Comparison of ENCODE assay signal across 8 cellular contexts in genomic region chr10:74081192-74081803, GRCh38.
A peak's percentile ranks its signal among the peaks of the same experiment; 100 is the strongest.
DNase-seq lines count a peak whose midpoint lies in the region; ATAC-seq and TF ChIP-seq lines count a peak whose summit lies in the region.

No MANE protein-coding gene starts in this region.

- BruUV-seq in HCT116 (replicated peaks; lab: Mats Ljungman, UMichigan) (no TSS peak), OCI-LY7 (replicated peaks; lab: Mats Ljungman, UMichigan) (no TSS peak)

- no peaks in the 10 kb centered on the region for H3K27me3 Mint-ChIP-seq in CD8-positive, alpha-beta T cell (ENCODE audit: low read depth)
- no peaks in the 10 kb centered on the region for H3K27me3 Mint-ChIP-seq in activated naive CD8-positive, alpha-beta T cell treated with anti-CD3 and anti-CD28 coated beads for 36 hours

- CTCF ChIA-PET in CD8-positive, alpha-beta T cell (lab: Charles Lee), result interaction anchor here (0.7 to 7.4 kb wide), 26 partner anchors 9 to 235 kb away, joined by 3 to 69 read pairs (median 6); no protein-coding TSS in a partner anchor
- CTCF ChIA-PET in HCT116 (lab: Charles Lee) (interaction anchor here (0.6 to 6.5 kb wide), 10 partner anchors 10 to 218 kb away, joined by 3 to 61 read pairs (median 3); no protein-coding TSS in a partner anchor), OCI-LY7 (lab: Charles Lee; ENCODE audit: unreplicated experiment) (interaction anchor here (0.6 to 1.4 kb wide), 7 partner anchors 19 to 195 kb away, joined by 3 to 5 read pairs (median 3); no protein-coding TSS in a partner anchor)

- no peaks in the 10 kb centered on the region for H3K9me3 ChIP-seq in CD8-positive, alpha-beta T cell (ENCODE audit: low read length)
- no peaks in the 10 kb centered on the region for H3K9me3 ChIP-seq in HCT116 (ENCODE audit: control insufficient read depth in 1 of 2, insufficient read depth in 1 of 2, low read depth in 1 of 2, low read length in 2 of 2)
- no peaks in the 10 kb centered on the region for H3K9me3 ChIP-seq in OCI-LY7 (ENCODE audit: low read length)
- no peaks in the 10 kb centered on the region for H3K9me3 ChIP-seq in gastrocnemius medialis

- no peak overlapping the region for H3K9ac ChIP-seq in HCT116 (ENCODE audit: low read length)

- H3K4me1 Mint-ChIP-seq in CD8-positive, alpha-beta T cell (ENCODE audit: low read depth), result peaks cover 17% of the 10 kb centered on the region
- H3K4me1 Mint-ChIP-seq in activated naive CD8-positive, alpha-beta T cell treated with anti-CD3 and anti-CD28 coated beads for 36 hours, result peaks cover 35% of the 10 kb centered on the region

- intact Hi-C loops in CD8-positive, alpha-beta T cell (cut with DNase I, micrococcal nuclease), result loop anchor here (1.0 to 5.0 kb wide), 4 partner anchors 124 to 232 kb away; no protein-coding TSS in a partner anchor
- intact Hi-C loops in HCT116 (cut with micrococcal nuclease) (loop anchor here (1.0 to 5.0 kb wide), 3 partner anchors 119 to 232 kb away; no protein-coding TSS in a partner anchor), OCI-LY7 (cut with micrococcal nuclease; ENCODE audit: unreplicated experiment) (loop anchor here (1.0 to 5.0 kb wide), 3 partner anchors 44 to 195 kb away; no protein-coding TSS in a partner anchor), left ventricle myocardium superior (cut with micrococcal nuclease) (loop anchor here (10.0 kb wide), 1 partner anchor 196 kb away; no protein-coding TSS in a partner anchor), gastrocnemius medialis (cut with DNase I; ENCODE audit: low total_unique reads) (loop anchor here (1.0 to 5.0 kb wide), 5 partner anchors 84 to 234 kb away; partner anchors contain the start of gene VCL)

- no peak overlapping the region for H3K27ac Mint-ChIP-seq in CD8-positive, alpha-beta T cell
- no peak overlapping the region for H3K27ac Mint-ChIP-seq in activated naive CD8-positive, alpha-beta T cell treated with anti-CD3 and anti-CD28 coated beads for 36 hours

- peak; percentile 7 to 61 (median 34) for DNase-seq in CD8-positive, alpha-beta T cell
- DNase-seq in HCT116 (ENCODE audit: low read depth, low spot score) (peak; percentile 43), OCI-LY7 (ENCODE audit: low spot score) (peak; percentile 68), left ventricle myocardium superior (no peak), gastrocnemius medialis (peak in 1 of 2 donors; percentile 35)
- peak; percentile 15 for DNase-seq in activated naive CD8-positive, alpha-beta T cell treated with anti-CD3 and anti-CD28 coated beads for 36 hours

- H3K4me3 Mint-ChIP-seq in CD8-positive, alpha-beta T cell, result no peak overlapping the region
- H3K4me3 Mint-ChIP-seq in activated naive CD8-positive, alpha-beta T cell treated with anti-CD3 and anti-CD28 coated beads for 36 hours, result no peak overlapping the region

- peaks cover 22% of the 10 kb centered on the region for H3K36me3 Mint-ChIP-seq in CD8-positive, alpha-beta T cell
- no peaks in the 10 kb centered on the region for H3K36me3 Mint-ChIP-seq in activated naive CD8-positive, alpha-beta T cell treated with anti-CD3 and anti-CD28 coated beads for 36 hours

- in situ Hi-C loops in gastrocnemius medialis (cut with MboI; ENCODE audit: low sequenced_read_pairs in 4 of 4), result loop anchor here in 3 of 4 donors (5.0 to 10.0 kb wide), 3 partner anchors 116 to 196 kb away; no protein-coding TSS in a partner anchor

- no peak overlapping the region for H3K4me3 ChIP-seq in CD8-positive, alpha-beta T cell (ENCODE audit: low read depth, low read length)
- no peak overlapping the region for H3K4me3 ChIP-seq in HCT116 (replicated peaks in 1 of 2; ENCODE audit: low read depth in 1 of 2, low read length in 2 of 2)
- H3K4me3 ChIP-seq in OCI-LY7 (ENCODE audit: low read depth, low read length, poor library complexity, severe bottlenecking), result no peak overlapping the region
- no peak overlapping the region for H3K4me3 ChIP-seq in gastrocnemius medialis

- H3K4me2 ChIP-seq in HCT116 (ENCODE audit: low read length) (peak overlapping the region; percentile 60; the same call in 1 of the 2 replicates), OCI-LY7 (ENCODE audit: low read length) (no peak overlapping the region)

- no peak overlapping the region for H3K27ac ChIP-seq in CD8-positive, alpha-beta T cell (ENCODE audit: low read depth, low read length)
- H3K27ac ChIP-seq in HCT116 (ENCODE audit: low read depth, low read length) (peak overlapping the region; percentile 64; the same call in 1 of the 2 replicates), OCI-LY7 (ENCODE audit: low read depth, low read length, poor library complexity, severe bottlenecking) (no peak overlapping the region), gastrocnemius medialis (peak overlapping the region; percentile 9 to 71 (median 50))

- no peaks in the 10 kb centered on the region for H3K9me3 Mint-ChIP-seq in CD8-positive, alpha-beta T cell
- no peaks in the 10 kb centered on the region for H3K9me3 Mint-ChIP-seq in activated naive CD8-positive, alpha-beta T cell treated with anti-CD3 and anti-CD28 coated beads for 36 hours

- H3K4me1 ChIP-seq in CD8-positive, alpha-beta T cell (ENCODE audit: insufficient read depth, low read length), result peaks cover 4% of the 10 kb centered on the region
- peaks cover 32 to 48% of the 10 kb centered on the region in 2 experiments for H3K4me1 ChIP-seq in HCT116 (ENCODE audit: control insufficient read depth in 1 of 2, insufficient read depth in 2 of 2, low read length in 2 of 2)
- H3K4me1 ChIP-seq in OCI-LY7 (ENCODE audit: insufficient read depth, low read length, poor library complexity, severe bottlenecking), result peaks cover 44% of the 10 kb centered on the region
- peaks cover 11 to 24% of the 10 kb centered on the region in 2 donors for H3K4me1 ChIP-seq in gastrocnemius medialis

- H3K36me3 ChIP-seq in CD8-positive, alpha-beta T cell (ENCODE audit: insufficient read depth, low read length), result no peaks in the 10 kb centered on the region
- H3K36me3 ChIP-seq in HCT116 (ENCODE audit: control insufficient read depth in 1 of 2, insufficient read depth in 2 of 2, low read length in 2 of 2) (peaks cover 11 to 13% of the 10 kb centered on the region in 2 experiments; a peak in 2 of 4 replicates), OCI-LY7 (ENCODE audit: insufficient read depth, low read length) (peaks cover 17% of the 10 kb centered on the region; the same call in 1 of the 2 replicates), gastrocnemius medialis (peaks cover 4 to 54% of the 10 kb centered on the region in 2 donors)

- H3K9me2 ChIP-seq in HCT116 (ENCODE audit: insufficient read depth), result no peaks in the 10 kb centered on the region
- H3K9me2 ChIP-seq in OCI-LY7 (ENCODE audit: insufficient read depth, low read length), result no peaks in the 10 kb centered on the region

- H3K79me2 ChIP-seq in HCT116 (ENCODE audit: insufficient read depth, low read length) (peaks cover 52% of the 10 kb centered on the region), OCI-LY7 (ENCODE audit: insufficient read depth, low read depth, low read length) (no peaks in the 10 kb centered on the region)

- no peak for TF ChIP-seq POLR2A in HCT116 (IDR thresholded peaks at IDR 0.05; ENCODE audit: borderline replicate concordance, extremely low read depth, insufficient read depth, insufficient read length)
- TF ChIP-seq POLR2A in gastrocnemius medialis (IDR thresholded peaks at IDR 0.05), result no peak

- H4K20me1 ChIP-seq in HCT116 (ENCODE audit: insufficient read depth) (no peaks in the 10 kb centered on the region; the same call in 1 of the 2 replicates), OCI-LY7 (ENCODE audit: insufficient read depth, low read length) (no peaks in the 10 kb centered on the region)

- H2AFZ ChIP-seq in HCT116 (ENCODE audit: low read depth, low read length, poor library complexity, severe bottlenecking) (no peak overlapping the region), OCI-LY7 (ENCODE audit: low read length) (no peak overlapping the region)

- peak; percentile 84 for TF ChIP-seq RAD21 in HCT116 (IDR thresholded peaks at IDR 0.05; ENCODE audit: low read depth)

- no peaks in the 10 kb centered on the region for H3K27me3 ChIP-seq in CD8-positive, alpha-beta T cell (ENCODE audit: insufficient read depth, low read length)
- H3K27me3 ChIP-seq in HCT116 (ENCODE audit: insufficient read depth, low read length) (no peaks in the 10 kb centered on the region), gastrocnemius medialis (no peaks in the 10 kb centered on the region)

- RAD21 ChIA-PET in HCT116 (lab: Charles Lee; ENCODE audit: low non-redundant PET in 1 of 2, low total read pairs in 2 of 2, uncharacterized antibody in 2 of 2, unreplicated experiment in 2 of 2), result interaction anchor here (0.7 to 1.5 kb wide), 5 partner anchors 56 to 195 kb away, joined by 3 to 9 read pairs (median 3); no protein-coding TSS in a partner anchor

- peak; percentile 66 for TF ChIP-seq CTCF in CD8-positive, alpha-beta T cell (IDR thresholded peaks at IDR 0.05)
- TF ChIP-seq CTCF in HCT116 (IDR thresholded peaks at IDR 0.05 in 2 of 3, conservative IDR thresholded peaks at IDR 0.05 in 1 of 3; ENCODE audit: borderline replicate concordance in 1 of 3, insufficient read depth in 1 of 3, low read depth in 2 of 3, low read length in 2 of 3) (peak; percentile 59 to 81 (median 80); a peak in 5 of 6 replicates), OCI-LY7 (conservative IDR thresholded peaks at IDR 0.05; ENCODE audit: low read length) (peak; percentile 90), gastrocnemius medialis (IDR thresholded peaks at IDR 0.05 in 4 of 5, conservative IDR thresholded peaks at IDR 0.05 in 1 of 5) (peak; percentile 55 to 77 (median 72))

- POLR2A ChIA-PET in CD8-positive, alpha-beta T cell (lab: Charles Lee), result no interaction called here
- POLR2A ChIA-PET in HCT116 (lab: Charles Lee), result interaction anchor here (1.2 kb wide), 2 partner anchors 194 to 195 kb away, joined by 3 to 4 read pairs; no protein-coding TSS in a partner anchor
- POLR2A ChIA-PET in OCI-LY7 (lab: Charles Lee), result interaction anchor here (0.6 to 1.6 kb wide), 3 partner anchors 14 to 261 kb away, joined by 3 to 6 read pairs (median 3); no protein-coding TSS in a partner anchor

- peak; percentile 62 for ATAC-seq in CD8-positive, alpha-beta T cell
- peak; percentile 82 for ATAC-seq in HCT116
- peak; percentile 64 for ATAC-seq in left ventricle myocardium superior
- ATAC-seq in gastrocnemius medialis, result peak; percentile 45 to 66
- no peak for ATAC-seq in GM21367 (IDR thresholded peaks at IDR 0.05; ENCODE audit: unreplicated experiment)
- no peak for ATAC-seq in HG02884 (IDR thresholded peaks at IDR 0.05; ENCODE audit: unreplicated experiment)

TF ChIP-seq in HCT116, 20 proteins besides CTCF, POLR2A, EP300 and RAD21:
- TF ChIP-seq CBX3 (IDR thresholded peaks at IDR 0.05; ENCODE audit: low read depth) (0 out of 2 replicates have a peak, but pooled peaks have one; percentile 9), ATF3 (IDR thresholded peaks at IDR 0.05) (no peak), ZFX (IDR thresholded peaks at IDR 0.05) (no peak)

Comparison
In these comparisons a context has a peak if more than half of its experiments do, and no peak if none do; other contexts are left out.
1. ATAC-seq: peak in CD8-positive, alpha-beta T cell (single experiment), HCT116 (single experiment), left ventricle myocardium superior (single experiment) and gastrocnemius medialis (2 of 2); none in GM21367 (single experiment) and HG02884 (single experiment).
2. H3K27ac ChIP-seq: peak in HCT116 (single experiment) and gastrocnemius medialis (4 of 4); none in CD8-positive, alpha-beta T cell (single experiment) and OCI-LY7 (single experiment).
3. Peak in every context shown above with its lines, with median percentiles within 50 percentile points of each other: CTCF ChIP-seq.